1 cellular context compared by ENCODE assay signal in genomic region chr10:8326702-8327423, GRCh38.
TF ChIP-seq lines count a peak whose summit lies in the region.

No MANE protein-coding gene starts in this region.

TF ChIP-seq in HEK293, 187 proteins besides CTCF, POLR2A, EP300 and RAD21 (continued from another document):
- TF ChIP-seq ZNF518A (tag by site-specific recombination; conservative IDR thresholded peaks at IDR 0.05; ENCODE audit: low read depth) (no peak), ZNF521 (tag by site-specific recombination; IDR thresholded peaks at IDR 0.05) (no peak), ZNF19 (tag by site-specific recombination; IDR thresholded peaks at IDR 0.05; ENCODE audit: low read depth) (no peak), ZNF664 (tag by site-specific recombination; IDR thresholded peaks at IDR 0.05) (0 out of 2 replicates have a peak, but pooled peaks have one; percentile 35), FEZF1 (tag by site-specific recombination; IDR thresholded peaks at IDR 0.05) (peak; percentile 70), KLF1 (tag by site-specific recombination; IDR thresholded peaks at IDR 0.05) (no peak), ZNF555 (tag by site-specific recombination; conservative IDR thresholded peaks at IDR 0.05) (no peak), SCRT2 (tag by site-specific recombination; IDR thresholded peaks at IDR 0.05) (peak; percentile 52; the same call in 1 of the 2 replicates), SCRT1 (tag by site-specific recombination; IDR thresholded peaks at IDR 0.05; ENCODE audit: borderline replicate concordance) (peak; percentile 68; the same call in 1 of the 2 replicates), ZXDB (tag by site-specific recombination; IDR thresholded peaks at IDR 0.05) (peak; percentile 50), PATZ1 (tag by site-specific recombination; IDR thresholded peaks at IDR 0.05) (no peak), ZSCAN30 (tag by site-specific recombination; IDR thresholded peaks at IDR 0.05) (peak; percentile 63; the same call in 1 of the 2 replicates), ZEB2 (tag by site-specific recombination; IDR thresholded peaks at IDR 0.05) (peak; percentile 57; the same call in 1 of the 2 replicates), ZBTB10 (tag by site-specific recombination; IDR thresholded peaks at IDR 0.05) (no peak), ZNF426 (tag by site-specific recombination; IDR thresholded peaks at IDR 0.05) (no peak), ZFP3 (tag by site-specific recombination; IDR thresholded peaks at IDR 0.05; ENCODE audit: low read depth) (no peak), OSR2 (tag by site-specific recombination; IDR thresholded peaks at IDR 0.05) (peak; percentile 47), SALL2 (tag by site-specific recombination; IDR thresholded peaks at IDR 0.05; ENCODE audit: borderline replicate concordance) (no peak), ZNF548 (tag by site-specific recombination; IDR thresholded peaks at IDR 0.05) (no peak), IKZF3 (tag by site-specific recombination; IDR thresholded peaks at IDR 0.05) (peak; percentile 42; the same call in 1 of the 2 replicates)
- TF ChIP-seq, protein P1, sequence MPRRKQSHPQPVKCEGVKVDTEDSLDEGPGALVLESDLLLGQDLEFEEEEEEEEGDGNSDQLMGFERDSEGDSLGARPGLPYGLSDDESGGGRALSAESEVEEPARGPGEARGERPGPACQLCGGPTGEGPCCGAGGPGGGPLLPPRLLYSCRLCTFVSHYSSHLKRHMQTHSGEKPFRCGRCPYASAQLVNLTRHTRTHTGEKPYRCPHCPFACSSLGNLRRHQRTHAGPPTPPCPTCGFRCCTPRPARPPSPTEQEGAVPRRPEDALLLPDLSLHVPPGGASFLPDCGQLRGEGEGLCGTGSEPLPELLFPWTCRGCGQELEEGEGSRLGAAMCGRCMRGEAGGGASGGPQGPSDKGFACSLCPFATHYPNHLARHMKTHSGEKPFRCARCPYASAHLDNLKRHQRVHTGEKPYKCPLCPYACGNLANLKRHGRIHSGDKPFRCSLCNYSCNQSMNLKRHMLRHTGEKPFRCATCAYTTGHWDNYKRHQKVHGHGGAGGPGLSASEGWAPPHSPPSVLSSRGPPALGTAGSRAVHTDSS (tag by site-specific recombination; IDR thresholded peaks at IDR 0.05): peak; percentile 34; the same call in 1 of the 2 replicates
- TF ChIP-seq, protein P2, sequence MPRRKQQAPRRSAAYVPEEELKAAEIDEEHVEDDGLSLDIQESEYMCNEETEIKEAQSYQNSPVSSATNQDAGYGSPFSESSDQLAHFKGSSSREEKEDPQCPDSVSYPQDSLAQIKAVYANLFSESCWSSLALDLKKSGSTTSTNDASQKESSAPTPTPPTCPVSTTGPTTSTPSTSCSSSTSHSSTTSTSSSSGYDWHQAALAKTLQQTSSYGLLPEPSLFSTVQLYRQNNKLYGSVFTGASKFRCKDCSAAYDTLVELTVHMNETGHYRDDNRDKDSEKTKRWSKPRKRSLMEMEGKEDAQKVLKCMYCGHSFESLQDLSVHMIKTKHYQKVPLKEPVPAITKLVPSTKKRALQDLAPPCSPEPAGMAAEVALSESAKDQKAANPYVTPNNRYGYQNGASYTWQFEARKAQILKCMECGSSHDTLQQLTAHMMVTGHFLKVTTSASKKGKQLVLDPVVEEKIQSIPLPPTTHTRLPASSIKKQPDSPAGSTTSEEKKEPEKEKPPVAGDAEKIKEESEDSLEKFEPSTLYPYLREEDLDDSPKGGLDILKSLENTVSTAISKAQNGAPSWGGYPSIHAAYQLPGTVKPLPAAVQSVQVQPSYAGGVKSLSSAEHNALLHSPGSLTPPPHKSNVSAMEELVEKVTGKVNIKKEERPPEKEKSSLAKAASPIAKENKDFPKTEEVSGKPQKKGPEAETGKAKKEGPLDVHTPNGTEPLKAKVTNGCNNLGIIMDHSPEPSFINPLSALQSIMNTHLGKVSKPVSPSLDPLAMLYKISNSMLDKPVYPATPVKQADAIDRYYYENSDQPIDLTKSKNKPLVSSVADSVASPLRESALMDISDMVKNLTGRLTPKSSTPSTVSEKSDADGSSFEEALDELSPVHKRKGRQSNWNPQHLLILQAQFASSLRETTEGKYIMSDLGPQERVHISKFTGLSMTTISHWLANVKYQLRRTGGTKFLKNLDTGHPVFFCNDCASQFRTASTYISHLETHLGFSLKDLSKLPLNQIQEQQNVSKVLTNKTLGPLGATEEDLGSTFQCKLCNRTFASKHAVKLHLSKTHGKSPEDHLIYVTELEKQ (tag by site-specific recombination; IDR thresholded peaks at IDR 0.05; ENCODE audit: borderline replicate concordance): no peak
- TF ChIP-seq, protein P3, sequence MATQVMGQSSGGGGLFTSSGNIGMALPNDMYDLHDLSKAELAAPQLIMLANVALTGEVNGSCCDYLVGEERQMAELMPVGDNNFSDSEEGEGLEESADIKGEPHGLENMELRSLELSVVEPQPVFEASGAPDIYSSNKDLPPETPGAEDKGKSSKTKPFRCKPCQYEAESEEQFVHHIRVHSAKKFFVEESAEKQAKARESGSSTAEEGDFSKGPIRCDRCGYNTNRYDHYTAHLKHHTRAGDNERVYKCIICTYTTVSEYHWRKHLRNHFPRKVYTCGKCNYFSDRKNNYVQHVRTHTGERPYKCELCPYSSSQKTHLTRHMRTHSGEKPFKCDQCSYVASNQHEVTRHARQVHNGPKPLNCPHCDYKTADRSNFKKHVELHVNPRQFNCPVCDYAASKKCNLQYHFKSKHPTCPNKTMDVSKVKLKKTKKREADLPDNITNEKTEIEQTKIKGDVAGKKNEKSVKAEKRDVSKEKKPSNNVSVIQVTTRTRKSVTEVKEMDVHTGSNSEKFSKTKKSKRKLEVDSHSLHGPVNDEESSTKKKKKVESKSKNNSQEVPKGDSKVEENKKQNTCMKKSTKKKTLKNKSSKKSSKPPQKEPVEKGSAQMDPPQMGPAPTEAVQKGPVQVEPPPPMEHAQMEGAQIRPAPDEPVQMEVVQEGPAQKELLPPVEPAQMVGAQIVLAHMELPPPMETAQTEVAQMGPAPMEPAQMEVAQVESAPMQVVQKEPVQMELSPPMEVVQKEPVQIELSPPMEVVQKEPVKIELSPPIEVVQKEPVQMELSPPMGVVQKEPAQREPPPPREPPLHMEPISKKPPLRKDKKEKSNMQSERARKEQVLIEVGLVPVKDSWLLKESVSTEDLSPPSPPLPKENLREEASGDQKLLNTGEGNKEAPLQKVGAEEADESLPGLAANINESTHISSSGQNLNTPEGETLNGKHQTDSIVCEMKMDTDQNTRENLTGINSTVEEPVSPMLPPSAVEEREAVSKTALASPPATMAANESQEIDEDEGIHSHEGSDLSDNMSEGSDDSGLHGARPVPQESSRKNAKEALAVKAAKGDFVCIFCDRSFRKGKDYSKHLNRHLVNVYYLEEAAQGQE (tag by site-specific recombination; IDR thresholded peaks at IDR 0.05): no peak
